In genomic region chr3:50241163-50241562, GRCh38 we compare ENCODE assay signal across 8 cellular contexts. TPM values are rescaled to one million over a fixed set of nuclear protein-coding genes. Genes with fewer than 3 reads are reported as not detected.
A peak's percentile ranks its signal among the peaks of the same experiment; 100 is the strongest.
DNase-seq lines count a peak whose midpoint lies in the region; ATAC-seq and TF ChIP-seq lines count a peak whose summit lies in the region.
"Had no signal": no experiment of that assay in that cellular context is flagged by ENCODE, and none has a peak within 500 bp of the region (broad histone marks: within the 10 kb centered on the region; RNA-seq: fewer than 3 reads in every experiment).

No MANE protein-coding gene starts in this region.

- no peaks in the 10 kb centered on the region for H3K27me3 ChIP-seq in HUES6 (ENCODE audit: control insufficient read depth, insufficient read depth, low read length)
- no peaks in the 10 kb centered on the region for H3K27me3 ChIP-seq in hepatocyte
- no peaks in the 10 kb centered on the region for H3K27me3 ChIP-seq in spleen (replicated peaks in 1 of 7)

- peak overlapping the region; percentile 78 for H3K4me3 Mint-ChIP-seq in T-helper 17 cell

- peak overlapping the region; percentile 76 for H3K9ac ChIP-seq in HUES6 (ENCODE audit: low read length)

- peak overlapping the region; percentile 95 for H3K27ac Mint-ChIP-seq in T-helper 17 cell

- intact Hi-C loops in spleen (cut with DNase I; ENCODE audit: low total_unique reads) = no loop called here

- WGBS in hepatocyte (ENCODE audit: low lambda C conversion rate, missing lambda C conversion rate) = 62% methylated on average over 4 of the region's 4 CpGs
- WGBS in spleen, 5 donors = 59 to 92% (median 73%) methylated on average over 2 to 4 of the region's 4 CpGs

- H3K9me3 ChIP-seq in HUES6 (ENCODE audit: control insufficient read depth, insufficient read depth, low read depth, low read length) (no peaks in the 10 kb centered on the region), T-helper 17 cell (ENCODE audit: control insufficient read depth, low read length, poor library complexity, severe bottlenecking) (no peaks in the 10 kb centered on the region), hepatocyte (ENCODE audit: low read depth) (no peaks in the 10 kb centered on the region), spleen (no peaks in the 10 kb centered on the region)

- no peaks in the 10 kb centered on the region for H3K9me2 ChIP-seq in hepatocyte (replicated peaks; ENCODE audit: insufficient read depth)

- H3K4me1 Mint-ChIP-seq in T-helper 17 cell = peaks cover 57% of the 10 kb centered on the region

- ATAC-seq in T-helper 17 cell = no peak
- ATAC-seq in GM18870 (IDR thresholded peaks at IDR 0.05; ENCODE audit: unreplicated experiment) = no peak

- peaks cover 98% of the 10 kb centered on the region for H3K79me2 ChIP-seq in hepatocyte

- H3K36me3 Mint-ChIP-seq in T-helper 17 cell (ENCODE audit: low read depth) = peaks cover 7% of the 10 kb centered on the region

- DNase-seq in T-helper 17 cell (no peak), hepatocyte (ENCODE audit: low spot score) (peak; percentile 44), spleen (no peak), MV-4-11 (lab: John Stamatoyannopoulos, UW) (no peak)
- DNase-seq in stimulated activated CD4-positive, alpha-beta T cell treated with anti-CD3 and anti-CD28 coated beads, Interleukin-2, amount 100 ng/mL, for 24 hours = no peak
- DNase-seq: NCI-H524 had no signal

- peaks cover 57% of the 10 kb centered on the region for H4K20me1 ChIP-seq in hepatocyte (ENCODE audit: insufficient read depth, poor library complexity, severe bottlenecking)

- no peaks in the 10 kb centered on the region for H3K36me3 ChIP-seq in HUES6 (ENCODE audit: control insufficient read depth, insufficient read depth, low read length)
- H3K36me3 ChIP-seq in hepatocyte (replicated peaks; ENCODE audit: insufficient read depth, low read depth) = no peaks in the 10 kb centered on the region
- peaks cover 0 to 59% (median 17%) of the 10 kb centered on the region in 6 donors for H3K36me3 ChIP-seq in spleen

- no peak for TF ChIP-seq POLR2A in spleen (IDR thresholded peaks at IDR 0.05)

- H3K27ac ChIP-seq in HUES6 (ENCODE audit: low read depth, low read length) = peak overlapping the region; percentile 91
- no peak overlapping the region for H3K27ac ChIP-seq in hepatocyte
- peak overlapping the region; percentile 88 to 99 (median 96) for H3K27ac ChIP-seq in spleen

- H3K27me3 Mint-ChIP-seq in T-helper 17 cell = no peaks in the 10 kb centered on the region

- H3K4me3 ChIP-seq in HUES6 (ENCODE audit: low read depth, low read length) (peak overlapping the region; percentile 64), hepatocyte (no peak overlapping the region), spleen (peak overlapping the region in 2 of 8 donors; percentile 8 to 60)

- no peak overlapping the region for H2AFZ ChIP-seq in hepatocyte

- TF ChIP-seq CTCF in hepatocyte (IDR thresholded peaks at IDR 0.05; ENCODE audit: poor library complexity) (no peak), spleen (IDR thresholded peaks at IDR 0.05 in 8 of 11, conservative IDR thresholded peaks at IDR 0.05 in 3 of 11) (no peak)

- H3K4me1 ChIP-seq in HUES6 (ENCODE audit: control insufficient read depth, insufficient read depth, low read length) (peaks cover 76% of the 10 kb centered on the region), hepatocyte (ENCODE audit: insufficient read depth) (peaks cover 29% of the 10 kb centered on the region), spleen (peaks cover 80 to 84% (median 81%) of the 10 kb centered on the region in 6 donors)

- H3K4me2 ChIP-seq in hepatocyte = peak overlapping the region; percentile 29

RNA-seq across cellular contexts. Expression of gene GNAI2, which starts 5.2 kb away (rescaled TPM):
- total RNA-seq in T-helper 17 cell (100 to 1,000 TPM; 266 to 288 TPM), hepatocyte (95.0 and 103 TPM in 2 replicates), spleen (100 to 1,000 TPM; 276 to 466 (median 385) TPM)
- polyA plus RNA-seq in hepatocyte (219 and 233 TPM in 2 replicates), spleen (100 to 1,000 TPM; 147 to 232 (median 170) TPM)

RNA-seq across cellular contexts. Expression of gene SEMA3B, which starts 27.8 kb away (rescaled TPM):
- total RNA-seq in T-helper 17 cell (1 to 10 TPM; 1.7 to 1.8 TPM), hepatocyte (60.2 and 67.7 TPM in 2 replicates), spleen (10 to 100 TPM in 1 of 7 donors, 1 to 10 TPM in 6; 2.2 to 13.9 (median 4.5) TPM)
- polyA plus RNA-seq in hepatocyte (104 and 135 TPM in 2 replicates), spleen (10 to 100 TPM in 1 of 3 donors, 1 to 10 TPM in 2; 2.7 to 14.5 (median 3.4) TPM)

RNA-seq across cellular contexts. Expression of gene SLC38A3, which starts 36.1 kb away (rescaled TPM):
- total RNA-seq in T-helper 17 cell (under 1 TPM in 1 of 2 donors, not detected in 1; 0.78 TPM), hepatocyte (22.6 and 24.7 TPM in 2 replicates), spleen (not detected)
- polyA plus RNA-seq in hepatocyte (37.9 and 56.6 TPM in 2 replicates), spleen (under 1 TPM in 2 of 3 donors, not detected in 1; 0.02 to 0.07 TPM)

RNA-seq across cellular contexts. Expression of gene LSMEM2, which starts 37.7 kb away (rescaled TPM):
- not detected for total RNA-seq in T-helper 17 cell
- total RNA-seq in hepatocyte = 0.20 TPM in 1 of 2 replicates, not detected in the other
- 0.39 TPM in 1 of 2 replicates, not detected in the other for polyA plus RNA-seq in hepatocyte
- under 1 TPM in 1 of 7 donors, not detected in 6; 0.46 TPM for total RNA-seq in spleen
- polyA plus RNA-seq in spleen = under 1 TPM; 0.06 to 0.29 (median 0.20) TPM

RNA-seq across cellular contexts. Expression of gene GNAT1, which starts 49.8 kb away (rescaled TPM):
- under 1 TPM in 1 of 2 donors, not detected in 1; 0.10 TPM for total RNA-seq in T-helper 17 cell
- total RNA-seq in hepatocyte = not detected in 2 replicates
- not detected in 2 replicates for polyA plus RNA-seq in hepatocyte
- under 1 TPM in 2 of 7 donors, not detected in 5; 0.18 to 0.44 TPM for total RNA-seq in spleen
- polyA plus RNA-seq in spleen = under 1 TPM in 1 of 3 donors, not detected in 2; 0.05 TPM

Comparison
In these comparisons a context has a peak if more than half of its experiments do, and no peak if none do; other contexts are left out.
1. RNA of gene SLC38A3, which starts 36.1 kb away (total RNA-seq): 22.6 to 24.7 TPM in hepatocyte; 0.78 TPM in T-helper 17 cell and not detected in spleen; every median in the first group is over 10 times any median in the second.